In genomic region chr16:29973384-29974246, GRCh38 we compare ENCODE assay signal across 1 cellular context.
TF ChIP-seq lines count a peak whose summit lies in the region.

Gene TAOK2, plus strand, starts transcription at chr16:29973868. Its CDS starts 3,905 bp downstream, at chr16:29977773.

TF ChIP-seq in HEK293, 187 proteins besides CTCF, POLR2A, EP300 and RAD21 (continued from another document and continues in another):
- TF ChIP-seq ZNF670 (tag by site-specific recombination; IDR thresholded peaks at IDR 0.05; ENCODE audit: low read depth) (no peak), ZNF2 (tag by site-specific recombination; IDR thresholded peaks at IDR 0.05) (peak; percentile 77), YY1 (tag by site-specific recombination; IDR thresholded peaks at IDR 0.05) (peak; percentile 73), ZNF830 (tag by site-specific recombination; IDR thresholded peaks at IDR 0.05; ENCODE audit: low read depth) (no peak), GFI1B (tag by site-specific recombination; IDR thresholded peaks at IDR 0.05) (0 out of 2 replicates have a peak, but pooled peaks have one; percentile 11), ZNF621 (tag by site-specific recombination; IDR thresholded peaks at IDR 0.05) (no peak), ZNF555 (tag by site-specific recombination; conservative IDR thresholded peaks at IDR 0.05) (no peak), ZNF19 (tag by site-specific recombination; IDR thresholded peaks at IDR 0.05; ENCODE audit: low read depth) (no peak), ZNF18 (tag by site-specific recombination; IDR thresholded peaks at IDR 0.05) (no peak), ZNF280D (tag by site-specific recombination; IDR thresholded peaks at IDR 0.05) (no peak), ZNF23 (tag by site-specific recombination; IDR thresholded peaks at IDR 0.05; ENCODE audit: borderline replicate concordance) (no peak), IKZF3 (tag by site-specific recombination; IDR thresholded peaks at IDR 0.05) (peak; percentile 99), ZNF785 (tag by site-specific recombination; IDR thresholded peaks at IDR 0.05) (0 out of 2 replicates have a peak, but pooled peaks have one; percentile 6), RBAK (tag by site-specific recombination; IDR thresholded peaks at IDR 0.05) (no peak), ZNF184 (tag by site-specific recombination; IDR thresholded peaks at IDR 0.05) (no peak), ZBTB20 (tag by site-specific recombination; IDR thresholded peaks at IDR 0.05) (peak; percentile 89; the same call in 1 of the 2 replicates), PRDM10 (tag by site-specific recombination; IDR thresholded peaks at IDR 0.05) (peak; percentile 60; the same call in 1 of the 2 replicates), ZNF501 (tag by site-specific recombination; IDR thresholded peaks at IDR 0.05) (peak; percentile 68; the same call in 1 of the 2 replicates), ZNF777 (tag by site-specific recombination; IDR thresholded peaks at IDR 0.05; ENCODE audit: borderline replicate concordance) (no peak), KLF10 (tag by site-specific recombination; IDR thresholded peaks at IDR 0.05) (peak; percentile 40; the same call in 1 of the 2 replicates), ZNF433 (tag by site-specific recombination; IDR thresholded peaks at IDR 0.05; ENCODE audit: low read depth) (no peak), SETDB1 (IDR thresholded peaks at IDR 0.05; ENCODE audit: insufficient read length, low read length) (peak; percentile 92), ZNF560 (tag by site-specific recombination; IDR thresholded peaks at IDR 0.05; ENCODE audit: borderline replicate concordance) (no peak; the same call in 1 of the 2 replicates), HOXA7 (CRISPR knock-in tag; IDR thresholded peaks at IDR 0.05; ENCODE audit: borderline replicate concordance) (no peak), EGR2 (tag by site-specific recombination; IDR thresholded peaks at IDR 0.05; ENCODE audit: low read depth) (peak; percentile 69), KLF1 (tag by site-specific recombination; IDR thresholded peaks at IDR 0.05) (peak; percentile 58; the same call in 1 of the 2 replicates), ZNF266 (tag by site-specific recombination; IDR thresholded peaks at IDR 0.05; ENCODE audit: low read depth) (no peak), ZNF629 (tag by site-specific recombination; IDR thresholded peaks at IDR 0.05) (peak; percentile 31), ZNF449 (tag by site-specific recombination; IDR thresholded peaks at IDR 0.05) (peak; percentile 69; the same call in 1 of the 2 replicates), ZSCAN18 (tag by site-specific recombination; IDR thresholded peaks at IDR 0.05) (no peak), ZNF280C (tag by site-specific recombination; IDR thresholded peaks at IDR 0.05) (no peak), ZNF596 (tag by site-specific recombination; IDR thresholded peaks at IDR 0.05) (no peak), BCL6B (tag by site-specific recombination; IDR thresholded peaks at IDR 0.05) (no peak)
- TF ChIP-seq, protein P1, sequence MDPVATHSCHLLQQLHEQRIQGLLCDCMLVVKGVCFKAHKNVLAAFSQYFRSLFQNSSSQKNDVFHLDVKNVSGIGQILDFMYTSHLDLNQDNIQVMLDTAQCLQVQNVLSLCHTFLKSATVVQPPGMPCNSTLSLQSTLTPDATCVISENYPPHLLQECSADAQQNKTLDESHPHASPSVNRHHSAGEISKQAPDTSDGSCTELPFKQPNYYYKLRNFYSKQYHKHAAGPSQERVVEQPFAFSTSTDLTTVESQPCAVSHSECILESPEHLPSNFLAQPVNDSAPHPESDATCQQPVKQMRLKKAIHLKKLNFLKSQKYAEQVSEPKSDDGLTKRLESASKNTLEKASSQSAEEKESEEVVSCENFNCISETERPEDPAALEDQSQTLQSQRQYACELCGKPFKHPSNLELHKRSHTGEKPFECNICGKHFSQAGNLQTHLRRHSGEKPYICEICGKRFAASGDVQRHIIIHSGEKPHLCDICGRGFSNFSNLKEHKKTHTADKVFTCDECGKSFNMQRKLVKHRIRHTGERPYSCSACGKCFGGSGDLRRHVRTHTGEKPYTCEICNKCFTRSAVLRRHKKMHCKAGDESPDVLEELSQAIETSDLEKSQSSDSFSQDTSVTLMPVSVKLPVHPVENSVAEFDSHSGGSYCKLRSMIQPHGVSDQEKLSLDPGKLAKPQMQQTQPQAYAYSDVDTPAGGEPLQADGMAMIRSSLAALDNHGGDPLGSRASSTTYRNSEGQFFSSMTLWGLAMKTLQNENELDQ (tag by site-specific recombination; IDR thresholded peaks at IDR 0.05; ENCODE audit: low read depth) = no peak
- TF ChIP-seq, protein P2, sequence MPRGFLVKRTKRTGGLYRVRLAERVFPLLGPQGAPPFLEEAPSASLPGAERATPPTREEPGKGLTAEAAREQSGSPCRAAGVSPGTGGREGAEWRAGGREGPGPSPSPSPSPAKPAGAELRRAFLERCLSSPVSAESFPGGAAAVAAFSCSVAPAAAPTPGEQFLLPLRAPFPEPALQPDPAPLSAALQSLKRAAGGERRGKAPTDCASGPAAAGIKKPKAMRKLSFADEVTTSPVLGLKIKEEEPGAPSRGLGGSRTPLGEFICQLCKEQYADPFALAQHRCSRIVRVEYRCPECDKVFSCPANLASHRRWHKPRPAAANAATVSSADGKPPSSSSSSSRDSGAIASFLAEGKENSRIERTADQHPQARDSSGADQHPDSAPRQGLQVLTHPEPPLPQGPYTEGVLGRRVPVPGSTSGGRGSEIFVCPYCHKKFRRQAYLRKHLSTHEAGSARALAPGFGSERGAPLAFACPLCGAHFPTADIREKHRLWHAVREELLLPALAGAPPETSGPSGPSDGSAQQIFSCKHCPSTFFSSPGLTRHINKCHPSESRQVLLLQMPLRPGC (tag by site-specific recombination; IDR thresholded peaks at IDR 0.05) = 0 out of 2 replicates have a peak, but pooled peaks have one; percentile 18
